1 cellular context compared by ENCODE assay signal in genomic region chr16:21946889-21947635, GRCh38.
TF ChIP-seq lines count a peak whose summit lies in the region.

No MANE protein-coding gene starts in this region.

TF ChIP-seq in GM12878, 131 proteins besides CTCF, POLR2A, EP300 and RAD21 (continued from another document):
- TF ChIP-seq MLLT1 (IDR thresholded peaks at IDR 0.05), result peak; percentile 50; the same call in 1 of the 2 replicates
- TF ChIP-seq ZNF24 (IDR thresholded peaks at IDR 0.05), result 0 out of 2 replicates have a peak, but pooled peaks have one; percentile 24
- TF ChIP-seq POLR2AphosphoS5 (IDR thresholded peaks at IDR 0.05; ENCODE audit: low read length), result no peak
- peak; percentile 38; the same call in 1 of the 2 replicates for TF ChIP-seq RUNX3 (IDR thresholded peaks at IDR 0.05; ENCODE audit: low read length)
- TF ChIP-seq RELB (IDR thresholded peaks at IDR 0.05; ENCODE audit: low read depth), result 0 out of 2 replicates have a peak, but pooled peaks have one; percentile 39
- 0 out of 2 replicates have a peak, but pooled peaks have one; percentile 16 for TF ChIP-seq CREM (IDR thresholded peaks at IDR 0.05; ENCODE audit: low read depth)
- TF ChIP-seq IKZF1 (conservative IDR thresholded peaks at IDR 0.05), result peak; percentile 47; the same call in 1 of the 2 replicates
- TF ChIP-seq MTA2 (IDR thresholded peaks at IDR 0.05; ENCODE audit: low read depth), result peak; percentile 43; the same call in 1 of the 2 replicates
- TF ChIP-seq IKZF2 (IDR thresholded peaks at IDR 0.05), result peak; percentile 37 to 49; a peak in 2 of 4 replicates
- TF ChIP-seq DPF2 (IDR thresholded peaks at IDR 0.05), result peak; percentile 44; the same call in 1 of the 2 replicates
- no peak for TF ChIP-seq NR2C1 (IDR thresholded peaks at IDR 0.05)
- peak; percentile 33; the same call in 1 of the 2 replicates for TF ChIP-seq EED (IDR thresholded peaks at IDR 0.05; ENCODE audit: low read depth)
